ENCODE assay signal across 15 cellular contexts in genomic region chr18:64207818-64208217, GRCh38. TPM values are rescaled to one million over a fixed set of nuclear protein-coding genes. Genes with fewer than 3 reads are reported as not detected.
DNase-seq lines count a peak whose midpoint lies in the region; ATAC-seq and TF ChIP-seq lines count a peak whose summit lies in the region.
"Had no signal": no experiment of that assay in that cellular context is flagged by ENCODE, and none has a peak within 500 bp of the region (broad histone marks: within the 10 kb centered on the region; RNA-seq: fewer than 3 reads in every experiment).

No MANE protein-coding gene starts in this region.

- no peak overlapping the region for H3K27ac ChIP-seq in psoas muscle
- H3K27ac ChIP-seq in right cardiac atrium (ENCODE audit: low read length): no peak overlapping the region
- H3K27ac ChIP-seq: ascending aorta, spleen had no signal

- peak overlapping the region; percentile 6 for H3K4me3 Mint-ChIP-seq in activated CD8-positive, alpha-beta T cell treated with anti-CD3 and anti-CD28 coated beads, Interleukin-2, amount 10 ng/mL, durations not matched to agents 7 days and 5 days
- no peak overlapping the region for H3K4me3 Mint-ChIP-seq in activated CD8-positive, alpha-beta T cell treated with anti-CD3 and anti-CD28 coated beads for 36 hours
- H3K4me3 Mint-ChIP-seq in activated naive CD8-positive, alpha-beta T cell treated with anti-CD3 and anti-CD28 coated beads, Interleukin-2, amount 50 U/mL, for 24 hours: no peak overlapping the region

- H3K36me3 ChIP-seq in psoas muscle (ENCODE audit: insufficient read depth in 1 of 2, low read depth in 1 of 2): no peaks in the 10 kb centered on the region
- H3K36me3 ChIP-seq: ascending aorta, spleen had no signal

- CTCF ChIA-PET in activated CD8-positive, alpha-beta T cell treated with anti-CD3 and anti-CD28 coated beads, Interleukin-2, amount 10 ng/mL, durations not matched to agents 7 days and 5 days (lab: Charles Lee): no interaction called here
- CTCF ChIA-PET in activated CD8-positive, alpha-beta T cell treated with anti-CD3 and anti-CD28 coated beads for 36 hours (lab: Charles Lee): no interaction called here

- no peak overlapping the region for H3K27ac Mint-ChIP-seq in activated CD8-positive, alpha-beta T cell treated with anti-CD3 and anti-CD28 coated beads, Interleukin-2, amount 10 ng/mL, durations not matched to agents 7 days and 5 days
- no peak overlapping the region for H3K27ac Mint-ChIP-seq in activated CD8-positive, alpha-beta T cell treated with anti-CD3 and anti-CD28 coated beads for 36 hours
- H3K27ac Mint-ChIP-seq in activated naive CD8-positive, alpha-beta T cell treated with anti-CD3 and anti-CD28 coated beads, Interleukin-2, amount 50 U/mL, for 24 hours: no peak overlapping the region

- 73 to 80% (median 73%) methylated on average over 5 of the region's 5 CpGs for whole genome bisulfite sequencing in psoas muscle, 3 donors
- 70% methylated on average over 5 of the region's 5 CpGs for WGBS in right cardiac atrium

- H3K4me1 ChIP-seq in psoas muscle (no peaks in the 10 kb centered on the region), right cardiac atrium (ENCODE audit: control insufficient read depth, insufficient read depth, low read length) (no peaks in the 10 kb centered on the region)
- H3K4me1 ChIP-seq: ascending aorta had no signal

- POLR2A ChIA-PET in activated CD8-positive, alpha-beta T cell treated with anti-CD3 and anti-CD28 coated beads, Interleukin-2, amount 10 ng/mL, durations not matched to agents 7 days and 5 days (lab: Charles Lee): no interaction called here
- POLR2A ChIA-PET in activated CD8-positive, alpha-beta T cell treated with anti-CD3 and anti-CD28 coated beads for 36 hours (lab: Charles Lee): interaction anchor here (0.5 kb wide), 1 partner anchor 462 kb away, joined by 3 read pairs; no protein-coding TSS in a partner anchor

- ATAC-seq in activated CD8-positive, alpha-beta T cell treated with anti-CD3 and anti-CD28 coated beads, Interleukin-2, amount 10 ng/mL, durations not matched to agents 7 days and 5 days: no peak
- ATAC-seq in activated CD8-positive, alpha-beta T cell treated with anti-CD3 and anti-CD28 coated beads for 36 hours: no peak
- ATAC-seq in activated naive CD8-positive, alpha-beta T cell treated with anti-CD3 and anti-CD28 coated beads, Interleukin-2, amount 50 U/mL, for 24 hours: peak; percentile 28
- no peak for ATAC-seq in psoas muscle
- ATAC-seq in GM21515 (IDR thresholded peaks at IDR 0.05; ENCODE audit: unreplicated experiment): no peak
- ATAC-seq in right cardiac atrium: no peak

- no peak for TF ChIP-seq CTCF in activated CD8-positive, alpha-beta T cell treated with anti-CD3 and anti-CD28 coated beads for 36 hours (IDR thresholded peaks at IDR 0.05)
- TF ChIP-seq CTCF in psoas muscle (IDR thresholded peaks at IDR 0.05): no peak

- no peaks in the 10 kb centered on the region for H3K27me3 Mint-ChIP-seq in activated CD8-positive, alpha-beta T cell treated with anti-CD3 and anti-CD28 coated beads, Interleukin-2, amount 10 ng/mL, durations not matched to agents 7 days and 5 days (ENCODE audit: low read depth)
- no peaks in the 10 kb centered on the region for H3K27me3 Mint-ChIP-seq in activated CD8-positive, alpha-beta T cell treated with anti-CD3 and anti-CD28 coated beads for 36 hours
- no peaks in the 10 kb centered on the region for H3K27me3 Mint-ChIP-seq in activated naive CD8-positive, alpha-beta T cell treated with anti-CD3 and anti-CD28 coated beads, Interleukin-2, amount 50 U/mL, for 24 hours

- no peaks in the 10 kb centered on the region for H3K9me3 ChIP-seq in psoas muscle
- H3K9me3 ChIP-seq in right cardiac atrium (ENCODE audit: control insufficient read depth, low read length): no peaks in the 10 kb centered on the region
- H3K9me3 ChIP-seq: ascending aorta, spleen had no signal

- peak overlapping the region; percentile 22 for H3K4me3 ChIP-seq in psoas muscle
- no peak overlapping the region for H3K4me3 ChIP-seq in right cardiac atrium (ENCODE audit: low read length)
- H3K4me3 ChIP-seq: ascending aorta had no signal

- no peaks in the 10 kb centered on the region for H3K36me3 Mint-ChIP-seq in activated CD8-positive, alpha-beta T cell treated with anti-CD3 and anti-CD28 coated beads, Interleukin-2, amount 10 ng/mL, durations not matched to agents 7 days and 5 days (ENCODE audit: low read depth)
- H3K36me3 Mint-ChIP-seq in activated CD8-positive, alpha-beta T cell treated with anti-CD3 and anti-CD28 coated beads for 36 hours (ENCODE audit: low read depth): no peaks in the 10 kb centered on the region
- H3K36me3 Mint-ChIP-seq in activated naive CD8-positive, alpha-beta T cell treated with anti-CD3 and anti-CD28 coated beads, Interleukin-2, amount 50 U/mL, for 24 hours (ENCODE audit: low read depth): no peaks in the 10 kb centered on the region

- no peak for DNase-seq in activated CD8-positive, alpha-beta T cell treated with anti-CD3 and anti-CD28 coated beads, Interleukin-2, amount 10 ng/mL, durations not matched to agents 7 days and 5 days
- no peak for DNase-seq in activated CD8-positive, alpha-beta T cell treated with anti-CD3 and anti-CD28 coated beads for 36 hours
- DNase-seq in M059J (ENCODE audit: low read depth) (peak; percentile 8), psoas muscle (no peak), hepatic stellate cell (ENCODE audit: low spot score) (no peak), right cardiac atrium (no peak)
- DNase-seq in activated naive CD8-positive, alpha-beta T cell treated with anti-CD3 and anti-CD28 coated beads, Interleukin-2, amount 50 U/mL, for 24 hours: no peak
- DNase-seq: mesendoderm, NCI-H1417 treated with DMSO at 0.1 percent for 48 hours, SHP77 treated with DMSO at 0.1 percent for 48 hours, spleen had no signal

- no peaks in the 10 kb centered on the region for H3K27me3 ChIP-seq in psoas muscle (ENCODE audit: insufficient read depth in 3 of 3, low read length in 2 of 3)
- no peaks in the 10 kb centered on the region for H3K27me3 ChIP-seq in right cardiac atrium (ENCODE audit: control insufficient read depth, insufficient read depth)
- H3K27me3 ChIP-seq: ascending aorta, spleen had no signal

- intact Hi-C loops in activated CD8-positive, alpha-beta T cell treated with anti-CD3 and anti-CD28 coated beads for 36 hours (cut with micrococcal nuclease): no loop called here
- intact Hi-C loops in psoas muscle (cut with DNase I) (no loop called here), right cardiac atrium (cut with DNase I) (no loop called here)

- peaks cover 5% of the 10 kb centered on the region for H3K4me1 Mint-ChIP-seq in activated CD8-positive, alpha-beta T cell treated with anti-CD3 and anti-CD28 coated beads, Interleukin-2, amount 10 ng/mL, durations not matched to agents 7 days and 5 days (ENCODE audit: low read depth)
- H3K4me1 Mint-ChIP-seq in activated CD8-positive, alpha-beta T cell treated with anti-CD3 and anti-CD28 coated beads for 36 hours (ENCODE audit: low read depth): peaks cover 6% of the 10 kb centered on the region
- H3K4me1 Mint-ChIP-seq in activated naive CD8-positive, alpha-beta T cell treated with anti-CD3 and anti-CD28 coated beads, Interleukin-2, amount 50 U/mL, for 24 hours: peaks cover 8% of the 10 kb centered on the region

- H3K9me3 Mint-ChIP-seq in activated CD8-positive, alpha-beta T cell treated with anti-CD3 and anti-CD28 coated beads, Interleukin-2, amount 10 ng/mL, durations not matched to agents 7 days and 5 days (ENCODE audit: insufficient read depth): no peaks in the 10 kb centered on the region
- H3K9me3 Mint-ChIP-seq in activated CD8-positive, alpha-beta T cell treated with anti-CD3 and anti-CD28 coated beads for 36 hours: no peaks in the 10 kb centered on the region
- H3K9me3 Mint-ChIP-seq in activated naive CD8-positive, alpha-beta T cell treated with anti-CD3 and anti-CD28 coated beads, Interleukin-2, amount 50 U/mL, for 24 hours: no peaks in the 10 kb centered on the region

RNA-seq across cellular contexts. Expression of gene LINC00305, which starts 58.9 kb away (rescaled TPM):
- total RNA-seq in activated CD8-positive, alpha-beta T cell treated with anti-CD3 and anti-CD28 coated beads, Interleukin-2, amount 10 ng/mL, durations not matched to agents 7 days and 5 days: not detected
- not detected for total RNA-seq in activated CD8-positive, alpha-beta T cell treated with anti-CD3 and anti-CD28 coated beads for 36 hours
- not detected in 2 replicates for total RNA-seq in M059J (2014; rRNA removed; shearing (Covaris generic))
- total RNA-seq in psoas muscle (not detected), right cardiac atrium (not detected)
- polyA plus RNA-seq in psoas muscle (not detected), right cardiac atrium (not detected)
- total RNA-seq: ascending aorta, omental fat pad, spleen had no signal
- polyA plus RNA-seq: AG04450, spleen had no signal
